Comparison of ENCODE assay signal across 1 cellular context in the genomic region with DNA sequence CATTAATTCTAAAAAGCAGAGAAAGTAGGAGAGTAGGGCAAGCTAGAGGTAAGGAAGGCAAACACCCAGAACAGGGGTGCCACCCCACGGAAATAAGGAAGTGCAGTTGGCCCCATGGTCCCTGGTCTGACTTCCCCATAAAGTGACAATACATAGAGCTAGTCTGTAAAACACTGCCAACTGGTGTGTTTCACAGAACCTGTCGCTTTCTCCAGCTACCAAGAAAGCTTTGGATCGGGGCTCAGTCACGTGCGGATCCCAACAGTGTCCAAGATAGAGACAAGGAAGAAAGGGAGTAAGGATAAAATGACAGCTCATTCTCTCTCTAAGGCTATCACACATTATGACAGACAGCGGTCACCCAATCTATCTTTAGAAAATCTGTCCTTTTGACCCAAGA.
TF ChIP-seq lines count a peak whose summit lies in the region.

No MANE protein-coding gene starts in this region.

TF ChIP-seq in GM23338, 12 proteins besides CTCF, POLR2A, EP300 and RAD21:
- TF ChIP-seq, protein P1, sequence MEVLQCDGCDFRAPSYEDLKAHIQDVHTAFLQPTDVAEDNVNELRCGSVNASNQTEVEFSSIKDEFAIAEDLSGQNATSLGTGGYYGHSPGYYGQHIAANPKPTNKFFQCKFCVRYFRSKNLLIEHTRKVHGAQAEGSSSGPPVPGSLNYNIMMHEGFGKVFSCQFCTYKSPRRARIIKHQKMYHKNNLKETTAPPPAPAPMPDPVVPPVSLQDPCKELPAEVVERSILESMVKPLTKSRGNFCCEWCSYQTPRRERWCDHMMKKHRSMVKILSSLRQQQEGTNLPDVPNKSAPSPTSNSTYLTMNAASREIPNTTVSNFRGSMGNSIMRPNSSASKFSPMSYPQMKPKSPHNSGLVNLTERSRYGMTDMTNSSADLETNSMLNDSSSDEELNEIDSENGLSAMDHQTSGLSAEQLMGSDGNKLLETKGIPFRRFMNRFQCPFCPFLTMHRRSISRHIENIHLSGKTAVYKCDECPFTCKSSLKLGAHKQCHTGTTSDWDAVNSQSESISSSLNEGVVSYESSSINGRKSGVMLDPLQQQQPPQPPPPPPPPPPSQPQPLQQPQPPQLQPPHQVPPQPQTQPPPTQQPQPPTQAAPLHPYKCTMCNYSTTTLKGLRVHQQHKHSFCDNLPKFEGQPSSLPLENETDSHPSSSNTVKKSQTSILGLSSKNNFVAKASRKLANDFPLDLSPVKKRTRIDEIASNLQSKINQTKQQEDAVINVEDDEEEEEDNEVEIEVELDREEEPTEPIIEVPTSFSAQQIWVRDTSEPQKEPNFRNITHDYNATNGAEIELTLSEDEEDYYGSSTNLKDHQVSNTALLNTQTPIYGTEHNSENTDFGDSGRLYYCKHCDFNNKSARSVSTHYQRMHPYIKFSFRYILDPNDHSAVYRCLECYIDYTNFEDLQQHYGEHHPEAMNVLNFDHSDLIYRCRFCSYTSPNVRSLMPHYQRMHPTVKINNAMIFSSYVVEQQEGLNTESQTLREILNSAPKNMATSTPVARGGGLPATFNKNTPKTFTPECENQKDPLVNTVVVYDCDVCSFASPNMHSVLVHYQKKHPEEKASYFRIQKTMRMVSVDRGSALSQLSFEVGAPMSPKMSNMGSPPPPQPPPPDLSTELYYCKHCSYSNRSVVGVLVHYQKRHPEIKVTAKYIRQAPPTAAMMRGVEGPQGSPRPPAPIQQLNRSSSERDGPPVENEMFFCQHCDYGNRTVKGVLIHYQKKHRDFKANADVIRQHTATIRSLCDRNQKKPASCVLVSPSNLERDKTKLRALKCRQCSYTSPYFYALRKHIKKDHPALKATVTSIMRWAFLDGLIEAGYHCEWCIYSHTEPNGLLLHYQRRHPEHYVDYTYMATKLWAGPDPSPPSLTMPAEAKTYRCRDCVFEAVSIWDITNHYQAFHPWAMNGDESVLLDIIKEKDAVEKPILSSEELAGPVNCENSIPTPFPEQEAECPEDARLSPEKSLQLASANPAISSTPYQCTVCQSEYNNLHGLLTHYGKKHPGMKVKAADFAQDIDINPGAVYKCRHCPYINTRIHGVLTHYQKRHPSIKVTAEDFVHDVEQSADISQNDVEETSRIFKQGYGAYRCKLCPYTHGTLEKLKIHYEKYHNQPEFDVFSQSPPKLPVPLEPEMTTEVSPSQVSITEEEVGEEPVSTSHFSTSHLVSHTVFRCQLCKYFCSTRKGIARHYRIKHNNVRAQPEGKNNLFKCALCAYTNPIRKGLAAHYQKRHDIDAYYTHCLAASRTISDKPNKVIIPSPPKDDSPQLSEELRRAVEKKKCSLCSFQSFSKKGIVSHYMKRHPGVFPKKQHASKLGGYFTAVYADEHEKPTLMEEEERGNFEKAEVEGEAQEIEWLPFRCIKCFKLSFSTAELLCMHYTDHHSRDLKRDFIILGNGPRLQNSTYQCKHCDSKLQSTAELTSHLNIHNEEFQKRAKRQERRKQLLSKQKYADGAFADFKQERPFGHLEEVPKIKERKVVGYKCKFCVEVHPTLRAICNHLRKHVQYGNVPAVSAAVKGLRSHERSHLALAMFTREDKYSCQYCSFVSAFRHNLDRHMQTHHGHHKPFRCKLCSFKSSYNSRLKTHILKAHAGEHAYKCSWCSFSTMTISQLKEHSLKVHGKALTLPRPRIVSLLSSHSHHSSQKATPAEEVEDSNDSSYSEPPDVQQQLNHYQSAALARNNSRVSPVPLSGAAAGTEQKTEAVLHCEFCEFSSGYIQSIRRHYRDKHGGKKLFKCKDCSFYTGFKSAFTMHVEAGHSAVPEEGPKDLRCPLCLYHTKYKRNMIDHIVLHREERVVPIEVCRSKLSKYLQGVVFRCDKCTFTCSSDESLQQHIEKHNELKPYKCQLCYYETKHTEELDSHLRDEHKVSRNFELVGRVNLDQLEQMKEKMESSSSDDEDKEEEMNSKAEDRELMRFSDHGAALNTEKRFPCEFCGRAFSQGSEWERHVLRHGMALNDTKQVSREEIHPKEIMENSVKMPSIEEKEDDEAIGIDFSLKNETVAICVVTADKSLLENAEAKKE (CRISPR knock-in tag; IDR thresholded peaks at IDR 0.05), result no peak
- TF ChIP-seq ZNF114 (CRISPR knock-in tag; IDR thresholded peaks at IDR 0.05), result no peak
- TF ChIP-seq, protein P2, sequence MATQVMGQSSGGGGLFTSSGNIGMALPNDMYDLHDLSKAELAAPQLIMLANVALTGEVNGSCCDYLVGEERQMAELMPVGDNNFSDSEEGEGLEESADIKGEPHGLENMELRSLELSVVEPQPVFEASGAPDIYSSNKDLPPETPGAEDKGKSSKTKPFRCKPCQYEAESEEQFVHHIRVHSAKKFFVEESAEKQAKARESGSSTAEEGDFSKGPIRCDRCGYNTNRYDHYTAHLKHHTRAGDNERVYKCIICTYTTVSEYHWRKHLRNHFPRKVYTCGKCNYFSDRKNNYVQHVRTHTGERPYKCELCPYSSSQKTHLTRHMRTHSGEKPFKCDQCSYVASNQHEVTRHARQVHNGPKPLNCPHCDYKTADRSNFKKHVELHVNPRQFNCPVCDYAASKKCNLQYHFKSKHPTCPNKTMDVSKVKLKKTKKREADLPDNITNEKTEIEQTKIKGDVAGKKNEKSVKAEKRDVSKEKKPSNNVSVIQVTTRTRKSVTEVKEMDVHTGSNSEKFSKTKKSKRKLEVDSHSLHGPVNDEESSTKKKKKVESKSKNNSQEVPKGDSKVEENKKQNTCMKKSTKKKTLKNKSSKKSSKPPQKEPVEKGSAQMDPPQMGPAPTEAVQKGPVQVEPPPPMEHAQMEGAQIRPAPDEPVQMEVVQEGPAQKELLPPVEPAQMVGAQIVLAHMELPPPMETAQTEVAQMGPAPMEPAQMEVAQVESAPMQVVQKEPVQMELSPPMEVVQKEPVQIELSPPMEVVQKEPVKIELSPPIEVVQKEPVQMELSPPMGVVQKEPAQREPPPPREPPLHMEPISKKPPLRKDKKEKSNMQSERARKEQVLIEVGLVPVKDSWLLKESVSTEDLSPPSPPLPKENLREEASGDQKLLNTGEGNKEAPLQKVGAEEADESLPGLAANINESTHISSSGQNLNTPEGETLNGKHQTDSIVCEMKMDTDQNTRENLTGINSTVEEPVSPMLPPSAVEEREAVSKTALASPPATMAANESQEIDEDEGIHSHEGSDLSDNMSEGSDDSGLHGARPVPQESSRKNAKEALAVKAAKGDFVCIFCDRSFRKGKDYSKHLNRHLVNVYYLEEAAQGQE (IDR thresholded peaks at IDR 0.05; ENCODE audit: unreplicated experiment), result no peak
- TF ChIP-seq EZH2 (IDR thresholded peaks at IDR 0.05; ENCODE audit: low read depth, unreplicated experiment), result no peak
TF ChIP-seq in GM23338: peak in this region for 0.
